ENCODE assay signal across 11 cellular contexts in the genomic region with DNA sequence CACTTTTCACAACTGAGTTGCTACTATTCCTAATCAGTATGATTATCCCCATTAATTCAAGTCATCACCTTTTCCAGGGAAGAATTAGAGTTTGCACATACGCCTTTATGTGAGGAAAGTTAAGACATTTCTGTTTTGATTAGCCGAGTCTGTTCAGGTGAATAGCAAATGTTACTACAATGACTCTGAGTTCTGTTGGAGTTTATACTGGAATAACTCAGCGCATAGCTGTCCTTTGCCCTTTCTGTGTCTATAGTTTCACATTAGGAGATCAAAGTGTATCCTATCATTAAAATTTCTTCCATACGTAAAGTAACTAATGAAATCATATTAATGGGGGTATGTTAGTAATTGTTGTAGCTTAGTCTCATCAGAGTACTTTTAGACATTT. TPM values are rescaled to one million over a fixed set of nuclear protein-coding genes. Genes with fewer than 3 reads are reported as not detected.
DNase-seq lines count a peak whose midpoint lies in the region; ATAC-seq, FAIRE-seq and TF ChIP-seq lines count a peak whose summit lies in the region.
"Had no signal": no experiment of that assay in that cellular context is flagged by ENCODE, and none has a peak within 500 bp of the region (broad histone marks: within the 10 kb centered on the region; RNA-seq: fewer than 3 reads in every experiment).

No MANE protein-coding gene starts in this region.

- no peaks in the 10 kb centered on the region for H3K9me3 Mint-ChIP-seq in Caco-2 (ENCODE audit: unreplicated experiment)

- WGBS in small intestine, 3 donors: 10 to 32% (median 18%) methylated on average over 4 of the region's 4 CpGs

- DNase-seq in GM12891 (ENCODE audit: insufficient read length, low spot score): no peak
- peak; percentile 76 for DNase-seq in small intestine
- no peak for DNase-seq in NCI-H187 treated with DMSO at 0.1 percent for 48 hours (lab: John Stamatoyannopoulos, UW)
- DNase-seq in Caco-2: no peak
- DNase-seq: activated CD4-positive, CD25-positive, alpha-beta regulatory T cell treated with anti-CD3 and anti-CD28 coated beads, Interleukin-2, amount 50 U/mL, for 72 hours; left cardiac atrium; NCI-H187 had no signal

- H3K4me3 Mint-ChIP-seq in Caco-2 (ENCODE audit: unreplicated experiment): no peak overlapping the region

- H3K79me2 ChIP-seq in OCI-LY3 (ENCODE audit: low read length): peaks cover 70% of the 10 kb centered on the region

- peak; percentile 5 for FAIRE-seq in GM12891 (lab: Jason Lieb, UNC)
- FAIRE-seq in small intestine (lab: Jason Lieb, UNC): peak; percentile 15
- FAIRE-seq: bronchial epithelial cell had no signal

- no TSS peak for BruUV-seq in Caco-2 (replicated peaks; lab: Mats Ljungman, UMichigan)

- H3K9ac ChIP-seq in OCI-LY3 (ENCODE audit: low read length) (peak overlapping the region; percentile 18; the same call in 1 of the 2 replicates), endocrine pancreas (ENCODE audit: control insufficient read depth, insufficient read depth, low read length) (no peak overlapping the region)

- H3K9me3 ChIP-seq in OCI-LY3 (ENCODE audit: insufficient read depth, low read length) (no peaks in the 10 kb centered on the region), endocrine pancreas (ENCODE audit: control insufficient read depth, low read length) (no peaks in the 10 kb centered on the region), small intestine (ENCODE audit: control insufficient read depth, low read depth) (no peaks in the 10 kb centered on the region), Caco-2 (no peaks in the 10 kb centered on the region)

- H3K27me3 ChIP-seq in OCI-LY3 (ENCODE audit: low read depth, low read length): no peaks in the 10 kb centered on the region
- no peaks in the 10 kb centered on the region for H3K27me3 ChIP-seq in endocrine pancreas (ENCODE audit: control insufficient read depth, insufficient read depth, low read length)
- no peaks in the 10 kb centered on the region for H3K27me3 ChIP-seq in small intestine (ENCODE audit: control insufficient read depth in 2 of 2, insufficient read depth in 2 of 2, low read length in 2 of 2)
- H3K27me3 ChIP-seq in Caco-2 (replicated peaks; ENCODE audit: control insufficient read depth, insufficient read depth, low read length): no peaks in the 10 kb centered on the region

- ATAC-seq in HG02870 (IDR thresholded peaks at IDR 0.05; ENCODE audit: unreplicated experiment): no peak
- ATAC-seq: left cardiac atrium had no signal

- H3K4me1 Mint-ChIP-seq in Caco-2 (ENCODE audit: low read depth, unreplicated experiment): peaks cover 19% of the 10 kb centered on the region

- TF ChIP-seq POLR2A in GM12891 (IDR thresholded peaks at IDR 0.05; ENCODE audit: low read depth, low read length): no peak

- H3K4me1 ChIP-seq in OCI-LY3 (ENCODE audit: low read length) (peaks cover 78% of the 10 kb centered on the region), endocrine pancreas (ENCODE audit: control insufficient read depth, insufficient read depth, low read length) (peaks cover 26% of the 10 kb centered on the region), small intestine (ENCODE audit: control insufficient read depth in 2 of 2, insufficient read depth in 1 of 2, low read depth in 1 of 2, low read length in 1 of 2) (peaks cover 7 to 21% of the 10 kb centered on the region in 2 donors), Caco-2 (0 out of 2 replicates have a peak, but pooled peaks cover 7% of the 10 kb centered on the region)

- H3K4me2 ChIP-seq in OCI-LY3 (ENCODE audit: low read length): peak overlapping the region; percentile 97

- H3K27ac Mint-ChIP-seq in Caco-2 (ENCODE audit: unreplicated experiment): no peak overlapping the region

- no peaks in the 10 kb centered on the region for H3K36me3 Mint-ChIP-seq in Caco-2 (ENCODE audit: insufficient read depth, unreplicated experiment)

- no peak for TF ChIP-seq CTCF in OCI-LY3 (IDR thresholded peaks at IDR 0.05; ENCODE audit: low read depth, low read length)
- no peak for TF ChIP-seq CTCF in Caco-2 (IDR thresholded peaks at IDR 0.05; ENCODE audit: insufficient read depth in 1 of 2, low read depth in 1 of 2, low read length in 1 of 2, severe bottlenecking in 1 of 2, unreplicated experiment in 1 of 2)

- H3K4me3 ChIP-seq in OCI-LY3 (ENCODE audit: low read length) (peak overlapping the region; percentile 50), endocrine pancreas (ENCODE audit: control insufficient read depth, insufficient read depth, low read length) (peak overlapping the region; percentile 14), small intestine (ENCODE audit: low read depth in 1 of 2, low read length in 2 of 2) (peak overlapping the region in 1 of 2 donors; percentile 19), Caco-2 (ENCODE audit: low read depth, low read length) (no peak overlapping the region)

- POLR2A ChIA-PET in Caco-2 (lab: Charles Lee): no interaction called here

- H3K36me3 ChIP-seq in OCI-LY3 (replicated peaks; ENCODE audit: low read depth, low read length) (peaks cover 2% of the 10 kb centered on the region), endocrine pancreas (ENCODE audit: control insufficient read depth, insufficient read depth, low read length) (no peaks in the 10 kb centered on the region), small intestine (ENCODE audit: control insufficient read depth in 2 of 2, insufficient read depth in 2 of 2, low read length in 2 of 2) (peaks cover 0 to 4% of the 10 kb centered on the region in 2 donors), Caco-2 (ENCODE audit: control insufficient read depth, insufficient read depth, low read length) (no peaks in the 10 kb centered on the region)

- peaks cover 18% of the 10 kb centered on the region; the same call in 1 of the 2 replicates for H4K20me1 ChIP-seq in OCI-LY3 (ENCODE audit: insufficient read depth, low read length)

- CTCF ChIA-PET in Caco-2 (lab: Charles Lee): no interaction called here

- intact Hi-C loops in Caco-2 (cut with micrococcal nuclease; ENCODE audit: unreplicated experiment): no loop called here

- H2AFZ ChIP-seq in OCI-LY3 (ENCODE audit: low read depth, low read length): no peak overlapping the region

- H3K27ac ChIP-seq in OCI-LY3 (ENCODE audit: low read length) (no peak overlapping the region), small intestine (ENCODE audit: low read depth in 1 of 2, low read length in 1 of 2) (peak overlapping the region; percentile 52 to 73)

- no peaks in the 10 kb centered on the region for H3K27me3 Mint-ChIP-seq in Caco-2 (ENCODE audit: insufficient read depth, unreplicated experiment)

TF ChIP-seq in GM12891, 5 proteins besides CTCF, POLR2A, EP300 and RAD21:
- TF ChIP-seq POU2F2 (IDR thresholded peaks at IDR 0.05; ENCODE audit: low read depth, low read length) (no peak), PAX5 (IDR thresholded peaks at IDR 0.05; ENCODE audit: insufficient read depth, low read length, severe bottlenecking) (no peak), TAF1 (IDR thresholded peaks at IDR 0.05; ENCODE audit: low read depth, low read length) (no peak), POLR2AphosphoS5 (IDR thresholded peaks at IDR 0.05; ENCODE audit: low read depth, low read length) (no peak), SPI1 (IDR thresholded peaks at IDR 0.05; ENCODE audit: low read depth, low read length) (no peak)
TF ChIP-seq in GM12891: peak in this region for 0.

RNA-seq across cellular contexts. Expression of a gene that starts 4.9 kb away (rescaled TPM):
- polyA plus RNA-seq in GM12891 (2012; ENCODE audit: low read depth, missing spikeins): 55.6 TPM
- polyA plus RNA-seq in small intestine: 10 to 100 TPM in 2 of 3 donors, 1 to 10 TPM in 1; 9.8 to 14.5 (median 13.2) TPM
- 17.3 and 18.2 TPM in 2 replicates for total RNA-seq in Caco-2 (2022)

RNA-seq across cellular contexts. Expression of a gene that starts 37.0 kb away (rescaled TPM):
- 319 TPM for polyA plus RNA-seq in GM12891 (2012; ENCODE audit: low read depth, missing spikeins)
- polyA plus RNA-seq in small intestine: 100 to 1,000 TPM; 146 to 612 (median 505) TPM
- 62.2 and 73.0 TPM in 2 replicates for total RNA-seq in Caco-2 (2022)
